Comparison of ENCODE assay signal across 8 cellular contexts in the genomic region with DNA sequence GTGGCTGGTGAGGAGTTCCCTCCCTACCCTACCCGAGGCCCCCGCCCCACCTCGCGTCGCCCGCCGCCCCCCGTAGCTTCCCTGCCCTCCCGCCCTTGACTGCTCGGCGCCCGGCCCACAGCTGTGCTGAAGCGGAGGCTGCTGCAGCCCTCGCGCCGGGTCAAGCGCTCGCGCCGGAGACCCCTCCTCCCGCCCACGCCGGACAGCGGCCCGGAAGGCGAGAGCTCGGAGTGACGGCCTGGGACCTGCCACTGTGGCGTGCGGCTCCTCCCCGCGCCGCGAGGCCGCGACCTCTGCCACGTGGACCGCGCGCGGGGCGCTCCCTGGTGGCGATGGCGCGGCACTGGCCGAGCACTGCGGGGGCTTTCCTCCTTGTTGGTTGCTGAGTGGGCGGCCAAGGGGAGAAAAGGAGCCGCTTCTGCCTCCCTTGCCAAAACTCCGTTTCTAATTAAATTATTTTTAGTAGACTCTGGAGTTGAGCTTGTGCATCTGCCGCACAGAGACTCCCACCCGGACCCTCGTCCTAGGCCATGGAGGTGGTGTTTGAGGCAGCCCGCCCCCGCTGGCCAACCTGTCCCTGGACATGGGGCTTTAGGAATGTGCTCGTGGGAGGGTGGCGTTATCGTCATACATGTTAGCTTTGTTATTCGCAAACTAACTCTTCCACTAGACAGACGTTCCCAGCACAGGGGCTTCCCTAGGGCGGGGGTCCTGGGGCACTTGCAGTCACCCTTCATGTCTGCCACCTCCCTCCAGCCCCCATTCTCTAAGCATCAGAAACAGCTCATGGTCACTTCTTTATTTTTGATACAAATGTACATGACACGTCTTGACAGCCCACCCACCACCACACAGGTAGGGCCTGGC. TPM values are rescaled to one million over a fixed set of nuclear protein-coding genes. Genes with fewer than 3 reads are reported as not detected.
DNase-seq lines count a peak whose midpoint lies in the region; ATAC-seq and TF ChIP-seq lines count a peak whose summit lies in the region.

No MANE protein-coding gene starts in this region.

- H3K27ac ChIP-seq in naive thymus-derived CD4-positive, alpha-beta T cell (ENCODE audit: low read depth, low read length), result no peak overlapping the region
- peak overlapping the region; percentile 30 to 53 for H3K27ac ChIP-seq in uterus

- H3K9me3 Mint-ChIP-seq in activated CD4-positive, alpha-beta memory T cell treated with anti-CD3 and anti-CD28 coated beads for 36 hours, result no peaks in the 10 kb centered on the region
- H3K9me3 Mint-ChIP-seq in naive thymus-derived CD4-positive, alpha-beta T cell, result peaks cover 0 to 3% (median 0%) of the 10 kb centered on the region in 11 donors

- no peaks in the 10 kb centered on the region for H3K27me3 ChIP-seq in naive thymus-derived CD4-positive, alpha-beta T cell (ENCODE audit: control insufficient read depth in 2 of 2, insufficient read depth in 2 of 2, low read length in 2 of 2)
- no peaks in the 10 kb centered on the region for H3K27me3 ChIP-seq in uterus

- H3K36me3 Mint-ChIP-seq in activated CD4-positive, alpha-beta memory T cell treated with anti-CD3 and anti-CD28 coated beads for 36 hours, result peaks cover 13% of the 10 kb centered on the region
- H3K36me3 Mint-ChIP-seq in naive thymus-derived CD4-positive, alpha-beta T cell, result peaks cover 0 to 8% (median 0%) of the 10 kb centered on the region in 5 donors

- no peak for TF ChIP-seq POLR2A in uterus (IDR thresholded peaks at IDR 0.05)

- peaks cover 0 to 54% (median 4%) of the 10 kb centered on the region in 3 experiments for H3K36me3 ChIP-seq in naive thymus-derived CD4-positive, alpha-beta T cell (ENCODE audit: control insufficient read depth in 2 of 3, insufficient read depth in 3 of 3, low read length in 3 of 3)
- no peaks in the 10 kb centered on the region for H3K36me3 ChIP-seq in uterus

- no peaks in the 10 kb centered on the region for H3K9me3 ChIP-seq in naive thymus-derived CD4-positive, alpha-beta T cell (ENCODE audit: control insufficient read depth in 2 of 3, low read length in 3 of 3)
- H3K9me3 ChIP-seq in uterus, result no peaks in the 10 kb centered on the region

- no peaks in the 10 kb centered on the region for H3K27me3 Mint-ChIP-seq in activated CD4-positive, alpha-beta memory T cell treated with anti-CD3 and anti-CD28 coated beads for 36 hours
- no peaks in the 10 kb centered on the region for H3K27me3 Mint-ChIP-seq in naive thymus-derived CD4-positive, alpha-beta T cell

- DNase-seq in NCI-H82 (lab: John Stamatoyannopoulos, UW) (peak; percentile 61), NCI-H82 treated with DMSO at 0.1 percent for 48 hours (lab: John Stamatoyannopoulos, UW; ENCODE audit: unreplicated experiment) (no peak), epithelial cell of proximal tubule (ENCODE audit: low read depth) (no peak), uterus (peak; percentile 43 to 69)
- DNase-seq in activated CD4-positive, alpha-beta memory T cell treated with anti-CD3 and anti-CD28 coated beads for 36 hours, result peak; percentile 70
- peak in 5 of 9 donors; percentile 43 to 69 (median 47) for DNase-seq in naive thymus-derived CD4-positive, alpha-beta T cell

- TF ChIP-seq CTCF in epithelial cell of proximal tubule (conservative IDR thresholded peaks at IDR 0.05; ENCODE audit: low read depth, low read length) (peak; percentile 56), uterus (IDR thresholded peaks at IDR 0.05) (peak; percentile 56 to 91 (median 82))

- H3K4me3 Mint-ChIP-seq in activated CD4-positive, alpha-beta memory T cell treated with anti-CD3 and anti-CD28 coated beads for 36 hours, result no peak overlapping the region
- H3K4me3 Mint-ChIP-seq in naive thymus-derived CD4-positive, alpha-beta T cell, result peak overlapping the region in 1 of 10 donors; percentile 6

- H3K27ac Mint-ChIP-seq in activated CD4-positive, alpha-beta memory T cell treated with anti-CD3 and anti-CD28 coated beads for 36 hours, result no peak overlapping the region
- H3K27ac Mint-ChIP-seq in naive thymus-derived CD4-positive, alpha-beta T cell, result no peak overlapping the region

- H3K4me1 Mint-ChIP-seq in activated CD4-positive, alpha-beta memory T cell treated with anti-CD3 and anti-CD28 coated beads for 36 hours (ENCODE audit: low read depth), result peaks cover 18% of the 10 kb centered on the region
- peaks cover 17 to 21% (median 17%) of the 10 kb centered on the region in 7 donors for H3K4me1 Mint-ChIP-seq in naive thymus-derived CD4-positive, alpha-beta T cell

- POLR2A ChIA-PET in activated CD4-positive, alpha-beta memory T cell treated with anti-CD3 and anti-CD28 coated beads for 36 hours (lab: Charles Lee), result interaction anchor here (1.2 to 1.4 kb wide), 3 partner anchors 15 to 45 kb away, joined by 3 to 4 read pairs (median 4); no protein-coding TSS in a partner anchor
- POLR2A ChIA-PET in naive thymus-derived CD4-positive, alpha-beta T cell (lab: Charles Lee), result interaction anchor here (0.6 to 1.8 kb wide), 4 partner anchors 9 to 358 kb away, joined by 3 to 5 read pairs (median 3); no protein-coding TSS in a partner anchor

- intact Hi-C loops in activated CD4-positive, alpha-beta memory T cell treated with anti-CD3 and anti-CD28 coated beads for 36 hours (cut with micrococcal nuclease), result no loop called here
- intact Hi-C loops in naive thymus-derived CD4-positive, alpha-beta T cell (cut with micrococcal nuclease), result no loop called here
- intact Hi-C loops in uterus (cut with DNase I; ENCODE audit: low total_unique reads), result no loop called here

- H3K4me1 ChIP-seq in naive thymus-derived CD4-positive, alpha-beta T cell (ENCODE audit: control insufficient read depth in 2 of 2, insufficient read depth in 2 of 2, low read length in 2 of 2), result peaks cover 3 to 7% of the 10 kb centered on the region in 2 donors
- H3K4me1 ChIP-seq in uterus, result peaks cover 7 to 26% of the 10 kb centered on the region in 2 donors

- peak; percentile 32 for ATAC-seq in naive thymus-derived CD4-positive, alpha-beta T cell
- no peak for ATAC-seq in GM21737 (IDR thresholded peaks at IDR 0.05; ENCODE audit: unreplicated experiment)
- ATAC-seq in GM21381 (IDR thresholded peaks at IDR 0.05; ENCODE audit: unreplicated experiment), result no peak

- H3K4me3 ChIP-seq in epithelial cell of proximal tubule (ENCODE audit: low read depth, low read length), result no peak overlapping the region
- no peak overlapping the region for H3K4me3 ChIP-seq in naive thymus-derived CD4-positive, alpha-beta T cell (ENCODE audit: low read length)
- peak overlapping the region; percentile 0 to 23 for H3K4me3 ChIP-seq in uterus

- CTCF ChIA-PET in activated CD4-positive, alpha-beta memory T cell treated with anti-CD3 and anti-CD28 coated beads for 36 hours (lab: Charles Lee), result interaction anchor here (0.9 to 3.2 kb wide), 8 partner anchors 7 to 218 kb away, joined by 3 to 26 read pairs (median 8); partner anchors contain the start of gene ANKRD13B
- CTCF ChIA-PET in naive thymus-derived CD4-positive, alpha-beta T cell (lab: Charles Lee), result interaction anchor here (0.8 to 1.7 kb wide), 3 partner anchors 20 to 203 kb away, joined by 3 to 9 read pairs (median 4); partner anchors contain the start of gene ANKRD13B

RNA-seq across cellular contexts. Expression of gene TP53I13, which starts 4.4 kb away (rescaled TPM):
- 10 to 100 TPM; 54.2 to 55.3 TPM for total RNA-seq in activated CD4-positive, alpha-beta memory T cell treated with anti-CD3 and anti-CD28 coated beads for 36 hours
- 77.6 and 78.8 TPM in 2 replicates for total RNA-seq in epithelial cell of proximal tubule
- total RNA-seq in naive thymus-derived CD4-positive, alpha-beta T cell, result 10 to 100 TPM; 61.6 to 87.5 (median 62.8) TPM
- 10 to 100 TPM; 19.3 to 26.8 TPM for polyA plus RNA-seq in naive thymus-derived CD4-positive, alpha-beta T cell
- total RNA-seq in uterus, result 10 to 100 TPM; 35.6 to 50.3 (median 45.1) TPM

RNA-seq across cellular contexts. Expression of gene ABHD15, which starts 6.1 kb away (rescaled TPM):
- total RNA-seq in activated CD4-positive, alpha-beta memory T cell treated with anti-CD3 and anti-CD28 coated beads for 36 hours, result 1 to 10 TPM; 8.9 to 9.8 TPM
- total RNA-seq in epithelial cell of proximal tubule (8.2 and 11.3 TPM in 2 replicates), uterus (10 to 100 TPM in 1 of 4 donors, 1 to 10 TPM in 2, under 1 TPM in 1; 0.26 to 11.4 (median 4.4) TPM)
- total RNA-seq in naive thymus-derived CD4-positive, alpha-beta T cell, result 10 to 100 TPM in 2 of 5 experiments, 1 to 10 TPM in 3; 8.6 to 17.6 (median 10.0) TPM
- 1 to 10 TPM; 3.1 to 5.3 TPM for polyA plus RNA-seq in naive thymus-derived CD4-positive, alpha-beta T cell

RNA-seq across cellular contexts. Expression of gene GIT1, which starts 16.5 kb away (rescaled TPM):
- 10 to 100 TPM; 51.3 to 54.4 TPM for total RNA-seq in activated CD4-positive, alpha-beta memory T cell treated with anti-CD3 and anti-CD28 coated beads for 36 hours
- 61.3 and 74.3 TPM in 2 replicates for total RNA-seq in epithelial cell of proximal tubule
- total RNA-seq in naive thymus-derived CD4-positive, alpha-beta T cell, result 10 to 100 TPM; 42.5 to 76.3 (median 62.4) TPM
- polyA plus RNA-seq in naive thymus-derived CD4-positive, alpha-beta T cell, result 10 to 100 TPM in 1 of 2 donors, 1 to 10 TPM in 1; 6.8 to 20.0 TPM
- 10 to 100 TPM; 13.1 to 75.0 (median 22.9) TPM for total RNA-seq in uterus

RNA-seq across cellular contexts. Expression of gene ANKRD13B, which starts 20.0 kb away (rescaled TPM):
- 10 to 100 TPM; 14.1 to 15.1 TPM for total RNA-seq in activated CD4-positive, alpha-beta memory T cell treated with anti-CD3 and anti-CD28 coated beads for 36 hours
- 12.9 and 30.7 TPM in 2 replicates for total RNA-seq in epithelial cell of proximal tubule
- total RNA-seq in naive thymus-derived CD4-positive, alpha-beta T cell, result 1 to 10 TPM in 3 of 5 experiments, under 1 TPM in 2; 0.70 to 9.8 (median 1.5) TPM
- under 1 TPM in 1 of 2 donors, not detected in 1; 0.51 TPM for polyA plus RNA-seq in naive thymus-derived CD4-positive, alpha-beta T cell
- 10 to 100 TPM in 3 of 4 donors, 1 to 10 TPM in 1; 2.8 to 17.0 (median 12.7) TPM for total RNA-seq in uterus

RNA-seq across cellular contexts. Expression of gene CORO6, which starts 49.8 kb away (rescaled TPM):
- 10 to 100 TPM; 21.3 to 22.1 TPM for total RNA-seq in activated CD4-positive, alpha-beta memory T cell treated with anti-CD3 and anti-CD28 coated beads for 36 hours
- total RNA-seq in epithelial cell of proximal tubule (4.4 and 28.7 TPM in 2 replicates), uterus (1 to 10 TPM; 3.8 to 7.8 (median 5.1) TPM)
- 1 to 10 TPM; 1.4 to 3.1 (median 1.7) TPM for total RNA-seq in naive thymus-derived CD4-positive, alpha-beta T cell
- polyA plus RNA-seq in naive thymus-derived CD4-positive, alpha-beta T cell, result under 1 TPM; 0.15 to 0.35 TPM

Comparison
In these comparisons a context has a peak if more than half of its experiments do, and no peak if none do; other contexts are left out.
1. DNase-seq: peak in NCI-H82 (single experiment), activated CD4-positive, alpha-beta memory T cell treated with anti-CD3 and anti-CD28 coated beads for 36 hours (single experiment), naive thymus-derived CD4-positive, alpha-beta T cell (5 of 9) and uterus (2 of 2); none in NCI-H82 treated with DMSO at 0.1 percent for 48 hours (single experiment) and epithelial cell of proximal tubule (single experiment).
2. H3K4me3 ChIP-seq: peak in uterus (2 of 2); none in epithelial cell of proximal tubule (single experiment) and naive thymus-derived CD4-positive, alpha-beta T cell (single experiment).